In the genomic region with DNA sequence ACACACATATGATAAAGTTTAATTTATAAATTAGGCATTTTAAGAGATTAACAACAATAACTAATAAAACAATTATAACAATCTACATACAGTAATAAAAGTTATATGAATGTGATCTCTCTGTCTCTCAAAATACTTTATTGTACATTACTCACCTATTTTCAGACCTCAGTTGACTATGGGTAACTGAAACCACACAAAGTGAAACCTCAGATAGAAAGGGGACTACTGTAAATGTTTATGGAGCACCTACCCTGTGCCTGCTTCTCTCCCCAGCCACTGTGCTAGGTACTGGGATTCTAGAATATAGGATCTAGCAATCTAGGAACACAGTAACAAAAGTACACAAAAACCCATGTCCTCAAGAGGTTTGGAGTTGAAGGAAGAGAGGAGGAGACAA, we compare ENCODE assay signal across 23 cellular contexts.
DNase-seq lines count a peak whose midpoint lies in the region; ATAC-seq, FAIRE-seq and TF ChIP-seq lines count a peak whose summit lies in the region.
"Had no signal": no experiment of that assay in that cellular context is flagged by ENCODE, and none has a peak within 500 bp of the region (broad histone marks: within the 10 kb centered on the region; RNA-seq: fewer than 3 reads in every experiment).

No MANE protein-coding gene starts in this region.

- H3K79me2 ChIP-seq in HCT116 (ENCODE audit: insufficient read depth, low read length) (no peaks in the 10 kb centered on the region), PC-9 (ENCODE audit: low read depth) (no peaks in the 10 kb centered on the region), HepG2 (ENCODE audit: insufficient read depth, low read length) (no peaks in the 10 kb centered on the region)

- no peaks in the 10 kb centered on the region for H3K9me3 Mint-ChIP-seq in activated T-cell treated with anti-CD3 and anti-CD28 coated beads, Interleukin-2, amount 50 U/mL, for 24 hours
- H3K9me3 Mint-ChIP-seq in activated naive CD8-positive, alpha-beta T cell treated with anti-CD3 and anti-CD28 coated beads, Interleukin-2, amount 10 ng/mL, durations not matched to agents 7 days and 5 days: no peaks in the 10 kb centered on the region
- H3K9me3 Mint-ChIP-seq: HFFc6 had no signal

- POLR2A ChIA-PET in HCT116 (lab: Charles Lee) (no interaction called here), PC-9 (lab: Charles Lee; ENCODE audit: unreplicated experiment) (no interaction called here), HepG2 (lab: Yijun Ruan, JAX) (no interaction called here)
- POLR2A ChIA-PET in activated naive CD8-positive, alpha-beta T cell treated with anti-CD3 and anti-CD28 coated beads, Interleukin-2, amount 10 ng/mL, durations not matched to agents 7 days and 5 days (lab: Charles Lee): no interaction called here

- ATAC-seq in HCT116: no peak
- ATAC-seq in activated naive CD8-positive, alpha-beta T cell treated with anti-CD3 and anti-CD28 coated beads, Interleukin-2, amount 10 ng/mL, durations not matched to agents 7 days and 5 days (ENCODE audit: low read depth): no peak
- no peak for ATAC-seq in HepG2
- ATAC-seq: A549 had no signal

- H3K27ac Mint-ChIP-seq in activated T-cell treated with anti-CD3 and anti-CD28 coated beads, Interleukin-2, amount 50 U/mL, for 24 hours: peak overlapping the region; percentile 34
- peak overlapping the region; percentile 2 for H3K27ac Mint-ChIP-seq in activated naive CD8-positive, alpha-beta T cell treated with anti-CD3 and anti-CD28 coated beads, Interleukin-2, amount 10 ng/mL, durations not matched to agents 7 days and 5 days
- H3K27ac Mint-ChIP-seq: B cell, CD14-positive monocyte, HFFc6 had no signal

- H2AFZ ChIP-seq in HCT116 (ENCODE audit: low read depth, low read length, poor library complexity, severe bottlenecking): peak overlapping the region; percentile 49
- H2AFZ ChIP-seq in PC-9: no peak overlapping the region
- H2AFZ ChIP-seq in HepG2 (ENCODE audit: low read length): no peak overlapping the region

- in situ Hi-C loops in HepG2 (cut with HindIII; ENCODE audit: extremely low pct_ligation_motif_present, low pct_unique_long_range_greater_than_20kb): loop anchor here (25.0 kb wide), 1 partner anchor 1211 kb away; no protein-coding TSS in a partner anchor

- no peak overlapping the region for H3K4me3 Mint-ChIP-seq in activated T-cell treated with anti-CD3 and anti-CD28 coated beads, Interleukin-2, amount 50 U/mL, for 24 hours
- peak overlapping the region; percentile 1 for H3K4me3 Mint-ChIP-seq in activated naive CD8-positive, alpha-beta T cell treated with anti-CD3 and anti-CD28 coated beads, Interleukin-2, amount 10 ng/mL, durations not matched to agents 7 days and 5 days
- H3K4me3 Mint-ChIP-seq: B cell, CD14-positive monocyte, HFFc6 had no signal

- no peaks in the 10 kb centered on the region for H3K9me3 ChIP-seq in HCT116 (ENCODE audit: control insufficient read depth in 1 of 2, insufficient read depth in 1 of 2, low read depth in 1 of 2, low read length in 2 of 2)
- no peaks in the 10 kb centered on the region for H3K9me3 ChIP-seq in PC-9 (ENCODE audit: insufficient read depth, low read depth)
- no peaks in the 10 kb centered on the region for H3K9me3 ChIP-seq in HepG2 (ENCODE audit: low read length)
- H3K9me3 ChIP-seq: A549 had no signal

- CTCF ChIA-PET in HCT116 (lab: Charles Lee) (no interaction called here), PC-9 (lab: Charles Lee) (no interaction called here), HepG2 (lab: Yijun Ruan, JAX; ENCODE audit: low intra/inter-chr PET ratio, low total read pairs) (no interaction called here)

- H3K27me3 ChIP-seq in HCT116 (ENCODE audit: insufficient read depth, low read length) (no peaks in the 10 kb centered on the region), PC-9 (ENCODE audit: insufficient read depth, low read depth) (no peaks in the 10 kb centered on the region), HepG2 (ENCODE audit: control insufficient read depth in 1 of 2, insufficient read depth in 2 of 2, low read length in 2 of 2) (no peaks in the 10 kb centered on the region)

- BruUV-seq in HCT116 (replicated peaks; lab: Mats Ljungman, UMichigan): no TSS peak
- BruUV-seq in PC-9 (replicated peaks; lab: Mats Ljungman, UMichigan): no TSS peak
- no TSS peak for BruUV-seq in HepG2 (replicated peaks; lab: Mats Ljungman, UMichigan)

- no peaks in the 10 kb centered on the region for H3K36me3 Mint-ChIP-seq in activated T-cell treated with anti-CD3 and anti-CD28 coated beads, Interleukin-2, amount 50 U/mL, for 24 hours (ENCODE audit: low read depth)
- H3K36me3 Mint-ChIP-seq in activated naive CD8-positive, alpha-beta T cell treated with anti-CD3 and anti-CD28 coated beads, Interleukin-2, amount 10 ng/mL, durations not matched to agents 7 days and 5 days: peaks cover 1% of the 10 kb centered on the region
- H3K36me3 Mint-ChIP-seq: CD14-positive monocyte had no signal

- H3K4me1 Mint-ChIP-seq in activated T-cell treated with anti-CD3 and anti-CD28 coated beads, Interleukin-2, amount 50 U/mL, for 24 hours (ENCODE audit: low read depth): peaks cover 50% of the 10 kb centered on the region
- H3K4me1 Mint-ChIP-seq in activated naive CD8-positive, alpha-beta T cell treated with anti-CD3 and anti-CD28 coated beads, Interleukin-2, amount 10 ng/mL, durations not matched to agents 7 days and 5 days: peaks cover 26% of the 10 kb centered on the region

- peaks cover 27% of the 10 kb centered on the region for H3F3A ChIP-seq in PC-9 (ENCODE audit: insufficient read depth, low read depth)

- TF ChIP-seq RAD21 in HCT116 (IDR thresholded peaks at IDR 0.05; ENCODE audit: low read depth) (no peak), HepG2 (CRISPR knock-in tag; IDR thresholded peaks at IDR 0.05) (no peak)

- H3K9me2 ChIP-seq in HCT116 (ENCODE audit: insufficient read depth) (no peaks in the 10 kb centered on the region), PC-9 (ENCODE audit: insufficient read depth) (no peaks in the 10 kb centered on the region)

- H3K36me3 ChIP-seq in HCT116 (ENCODE audit: control insufficient read depth in 1 of 2, insufficient read depth in 2 of 2, low read length in 2 of 2): no peaks in the 10 kb centered on the region
- H3K36me3 ChIP-seq in PC-9 (ENCODE audit: low read depth): no peaks in the 10 kb centered on the region
- no peaks in the 10 kb centered on the region for H3K36me3 ChIP-seq in HepG2 (replicated peaks in 1 of 2; ENCODE audit: control insufficient read depth in 1 of 2, insufficient read depth in 2 of 2, low read length in 2 of 2)

- intact Hi-C loops in HCT116 (cut with micrococcal nuclease): no loop called here
- intact Hi-C loops in PC-9 (cut with micrococcal nuclease; ENCODE audit: unreplicated experiment): no loop called here
- intact Hi-C loops in HepG2 (cut with micrococcal nuclease; ENCODE audit: unreplicated experiment): no loop called here

- no peak for FAIRE-seq in HepG2 (lab: Jason Lieb, UNC)
- FAIRE-seq: A549 had no signal

- H3K27ac ChIP-seq in HCT116 (ENCODE audit: low read depth, low read length) (no peak overlapping the region), PC-9 (no peak overlapping the region), HepG2 (ENCODE audit: extremely low read length, insufficient read depth, low read length) (no peak overlapping the region)
- H3K27ac ChIP-seq: A549, HL-60 had no signal

- no peaks in the 10 kb centered on the region for H3K27me3 Mint-ChIP-seq in activated T-cell treated with anti-CD3 and anti-CD28 coated beads, Interleukin-2, amount 50 U/mL, for 24 hours
- H3K27me3 Mint-ChIP-seq in activated naive CD8-positive, alpha-beta T cell treated with anti-CD3 and anti-CD28 coated beads, Interleukin-2, amount 10 ng/mL, durations not matched to agents 7 days and 5 days: no peaks in the 10 kb centered on the region

- H3K4me1 ChIP-seq in HCT116 (ENCODE audit: control insufficient read depth in 1 of 2, insufficient read depth in 2 of 2, low read length in 2 of 2) (peaks cover 0 to 29% of the 10 kb centered on the region in 2 experiments; a peak in 2 of 4 replicates), PC-9 (replicated peaks; ENCODE audit: insufficient read depth) (peaks cover 21% of the 10 kb centered on the region), HepG2 (ENCODE audit: insufficient read depth, low read length) (peaks cover 45% of the 10 kb centered on the region)

- H4K20me1 ChIP-seq in HCT116 (ENCODE audit: insufficient read depth) (no peaks in the 10 kb centered on the region), PC-9 (ENCODE audit: insufficient read depth) (no peaks in the 10 kb centered on the region), HepG2 (ENCODE audit: insufficient read depth, low read length) (no peaks in the 10 kb centered on the region)

- TF ChIP-seq CTCF in GM12865 (IDR thresholded peaks at IDR 0.05; ENCODE audit: insufficient read depth, low read depth, low read length, missing control alignments) (no peak), HCT116 (IDR thresholded peaks at IDR 0.05 in 2 of 3, conservative IDR thresholded peaks at IDR 0.05 in 1 of 3; ENCODE audit: borderline replicate concordance in 1 of 3, insufficient read depth in 1 of 3, low read depth in 2 of 3, low read length in 2 of 3) (no peak), PC-9 (conservative IDR thresholded peaks at IDR 0.05) (no peak), HepG2 (CRISPR knock-in tag; IDR thresholded peaks at IDR 0.05) (no peak)

- DNase-seq in activated T-cell treated with anti-CD3 and anti-CD28 coated beads, Interleukin-2, amount 50 U/mL, for 24 hours: no peak
- DNase-seq in activated T-cell treated with anti-CD3 and anti-CD28 coated beads, Interleukin-2, amount 50 U/mL, for 1 hour: no peak
- peak; percentile 21 for DNase-seq in GM12865 (ENCODE audit: low read depth)
- no peak for DNase-seq in HCT116 (ENCODE audit: low read depth, low spot score)
- DNase-seq in activated naive CD8-positive, alpha-beta T cell treated with anti-CD3 and anti-CD28 coated beads, Interleukin-2, amount 10 ng/mL, durations not matched to agents 7 days and 5 days: no peak
- DNase-seq in PC-9: no peak
- no peak for DNase-seq in HepG2 (ENCODE audit: low spot score)
- no peak for DNase-seq in NCI-H524 treated with DMSO at 0.1 percent for 48 hours (lab: John Stamatoyannopoulos, UW)
- DNase-seq: GDM1, H7, HFFc6, KG1, NCI-H1105, NCI-H146, NCI-H2029, NCI-H226, NCI-H510A treated with DMSO at 0.1 percent for 48 hours, NCI-H774, Right ventricle myocardium superior had no signal

- TF ChIP-seq POLR2A in HCT116 (IDR thresholded peaks at IDR 0.05; ENCODE audit: borderline replicate concordance, extremely low read depth, insufficient read depth, insufficient read length): no peak
- TF ChIP-seq POLR2A in HepG2 (IDR thresholded peaks at IDR 0.05; ENCODE audit: insufficient read depth in 1 of 2, low read depth in 2 of 2, low read length in 2 of 2): no peak

- H3K9ac ChIP-seq in HCT116 (ENCODE audit: low read length): no peak overlapping the region
- H3K9ac ChIP-seq in HepG2 (ENCODE audit: insufficient read depth, low read depth, low read length): no peak overlapping the region

- H3K4me3 ChIP-seq in GM12865 (ENCODE audit: low read depth, low read length): no peak overlapping the region
- H3K4me3 ChIP-seq in HCT116 (replicated peaks in 1 of 2; ENCODE audit: low read depth in 1 of 2, low read length in 2 of 2): no peak overlapping the region
- no peak overlapping the region for H3K4me3 ChIP-seq in PC-9
- H3K4me3 ChIP-seq in HepG2 (replicated peaks in 1 of 3; ENCODE audit: insufficient read depth in 1 of 3, low read depth in 2 of 3, low read length in 3 of 3): no peak overlapping the region
- H3K4me3 ChIP-seq: A549 had no signal

- TF ChIP-seq EP300 in HepG2 (IDR thresholded peaks at IDR 0.05; ENCODE audit: low read depth in 2 of 2, low read length in 2 of 2): no peak
- no peak for TF ChIP-seq EP300 in HepG2 (CRISPR knock-in tag; IDR thresholded peaks at IDR 0.05; ENCODE audit: borderline replicate concordance)

- RAD21 ChIA-PET in HCT116 (lab: Charles Lee; ENCODE audit: low non-redundant PET in 1 of 2, low total read pairs in 2 of 2, uncharacterized antibody in 2 of 2, unreplicated experiment in 2 of 2): no interaction called here

- H3K4me2 ChIP-seq in HCT116 (ENCODE audit: low read length): no peak overlapping the region
- H3K4me2 ChIP-seq in PC-9: no peak overlapping the region
- no peak overlapping the region for H3K4me2 ChIP-seq in HepG2 (ENCODE audit: low read depth, low read length)
- H3K4me2 ChIP-seq: A549 had no signal
